13 cellular contexts compared by ENCODE assay signal in genomic region chr9:127833555-127833954, GRCh38. TPM values are rescaled to one million over a fixed set of nuclear protein-coding genes. Genes with fewer than 3 reads are reported as not detected.
DNase-seq lines count a peak whose midpoint lies in the region; ATAC-seq and TF ChIP-seq lines count a peak whose summit lies in the region.
"Had no signal": no experiment of that assay in that cellular context is flagged by ENCODE, and none has a peak within 500 bp of the region (broad histone marks: within the 10 kb centered on the region; RNA-seq: fewer than 3 reads in every experiment).

No MANE protein-coding gene starts in this region.

- no peak overlapping the region for H3K14ac ChIP-seq in mesenchymal stem cell (ENCODE audit: low read length in 2 of 2)

- H3K9ac ChIP-seq in mesenchymal stem cell (ENCODE audit: low read length): peak overlapping the region; percentile 85

- no peak overlapping the region for H2BK15ac ChIP-seq in mesenchymal stem cell (ENCODE audit: low read depth, poor library complexity, severe bottlenecking)

- peaks cover 0 to 80% (median 6%) of the 10 kb centered on the region in 9 donors for H3K36me3 ChIP-seq in heart right ventricle
- H3K36me3 ChIP-seq in mesenchymal stem cell (ENCODE audit: control insufficient read depth in 1 of 2, insufficient read depth in 2 of 2, low read depth in 1 of 2, low read length in 2 of 2): peaks cover 4 to 34% of the 10 kb centered on the region in 2 experiments
- peaks cover 16% of the 10 kb centered on the region for H3K36me3 ChIP-seq in upper lobe of right lung

- no peak overlapping the region for H3K4me2 ChIP-seq in mesenchymal stem cell (ENCODE audit: low read length, poor library complexity, severe bottlenecking)

- H3K4me3 Mint-ChIP-seq in immature natural killer cell: no peak overlapping the region

- no peak overlapping the region for H3K23ac ChIP-seq in mesenchymal stem cell (ENCODE audit: low read length in 2 of 2)

- H3K9me3 ChIP-seq in heart right ventricle (no peaks in the 10 kb centered on the region), mesenchymal stem cell (ENCODE audit: control insufficient read depth, low read length) (no peaks in the 10 kb centered on the region), upper lobe of right lung (no peaks in the 10 kb centered on the region)

- no peak overlapping the region for H2AFZ ChIP-seq in mesenchymal stem cell (ENCODE audit: low read depth, low read length)

- no peak for ATAC-seq in heart right ventricle
- no peak for ATAC-seq in Right ventricle myocardium inferior
- no peak for ATAC-seq in upper lobe of right lung

- H3K79me1 ChIP-seq in mesenchymal stem cell (replicated peaks; ENCODE audit: low read length, poor library complexity, severe bottlenecking): peaks cover 12% of the 10 kb centered on the region

- H2BK5ac ChIP-seq in mesenchymal stem cell (ENCODE audit: low read depth, low read length, poor library complexity, severe bottlenecking): no peak overlapping the region

- no peak for TF ChIP-seq CTCF in heart right ventricle (IDR thresholded peaks at IDR 0.05)
- TF ChIP-seq CTCF in upper lobe of right lung (IDR thresholded peaks at IDR 0.05): no peak

- H3K4me1 ChIP-seq in heart right ventricle (peaks cover 39 to 100% (median 90%) of the 10 kb centered on the region in 9 donors), mesenchymal stem cell (ENCODE audit: control insufficient read depth, insufficient read depth, low read depth, low read length) (peaks cover 37% of the 10 kb centered on the region), upper lobe of right lung (peaks cover 93% of the 10 kb centered on the region)

- no peak overlapping the region for H2AK5ac ChIP-seq in mesenchymal stem cell (ENCODE audit: low read length, severe bottlenecking)

- WGBS in heart right ventricle, 2 donors: 27 to 32% methylated on average over 1 of the region's 1 CpG
- whole genome bisulfite sequencing in mesenchymal stem cell: 75% methylated on average over 1 of the region's 1 CpG

- H3K27me3 ChIP-seq in heart right ventricle (no peaks in the 10 kb centered on the region), mesenchymal stem cell (ENCODE audit: control insufficient read depth in 1 of 2, insufficient read depth in 1 of 2, low read length in 2 of 2) (no peaks in the 10 kb centered on the region), upper lobe of right lung (no peaks in the 10 kb centered on the region)

- no peak overlapping the region for H2BK120ac ChIP-seq in mesenchymal stem cell (ENCODE audit: low read depth, low read length)

- no peaks in the 10 kb centered on the region for H3K9me3 Mint-ChIP-seq in immature natural killer cell

- in situ Hi-C loops in KBM-7 (cut with MboI; ENCODE audit: low pct_unique_long_range_greater_than_20kb, low sequenced_read_pairs): no loop called here

- H3K27ac Mint-ChIP-seq in immature natural killer cell: no peak overlapping the region

- H3K4me3 ChIP-seq in heart right ventricle (no peak overlapping the region), mesenchymal stem cell (ENCODE audit: insufficient read depth in 1 of 2, low read depth in 1 of 2, low read length in 2 of 2) (no peak overlapping the region), upper lobe of right lung (no peak overlapping the region)
- H3K4me3 ChIP-seq: SK-N-MC had no signal

- peaks cover 0 to 4% (median 0%) of the 10 kb centered on the region in 3 donors for H3K36me3 Mint-ChIP-seq in immature natural killer cell

- intact Hi-C loops in heart right ventricle (cut with DNase I): no loop called here
- intact Hi-C loops in Right ventricle myocardium inferior (cut with DNase I): no loop called here
- intact Hi-C loops in upper lobe of right lung (cut with DNase I): no loop called here

- peaks cover 2 to 10% of the 10 kb centered on the region in 2 donors for H3K4me1 Mint-ChIP-seq in immature natural killer cell

- H3K27me3 Mint-ChIP-seq in immature natural killer cell (ENCODE audit: low read depth in 3 of 3): peaks cover 1 to 2% (median 2%) of the 10 kb centered on the region in 3 donors

- peak overlapping the region in 9 of 10 donors; percentile 32 to 99 (median 89) for H3K27ac ChIP-seq in heart right ventricle
- no peak overlapping the region for H3K27ac ChIP-seq in mesenchymal stem cell (ENCODE audit: low read length, poor library complexity, severe bottlenecking)
- peak overlapping the region; percentile 91 for H3K27ac ChIP-seq in upper lobe of right lung
- H3K27ac ChIP-seq: SK-N-MC had no signal

- DNase-seq in heart right ventricle: no peak
- DNase-seq in Right ventricle myocardium inferior (ENCODE audit: missing footprints): no peak
- DNase-seq in amniotic epithelial cell (ENCODE audit: low read depth): peak; percentile 75
- DNase-seq in mesenchymal stem cell: peak; percentile 68
- no peak for DNase-seq in upper lobe of right lung
- no peak for DNase-seq in immature natural killer cell
- no peak for DNase-seq in HT-29 (ENCODE audit: low spot score)
- DNase-seq in KBM-7: no peak
- DNase-seq: activated CD4-positive, alpha-beta T cell treated with anti-CD3 and anti-CD28 coated beads for 1 hour; activated gamma-delta T cell; NCI-H1092 treated with DMSO at 0.1 percent for 48 hours; NCI-H526 treated with DMSO at 0.1 percent for 48 hours had no signal

- H4K91ac ChIP-seq in mesenchymal stem cell (ENCODE audit: low read length): no peak overlapping the region

- H2BK12ac ChIP-seq in mesenchymal stem cell (ENCODE audit: low read length in 2 of 2): no peak overlapping the region

- H3K4ac ChIP-seq in mesenchymal stem cell (ENCODE audit: low read depth in 1 of 2, low read length in 2 of 2): no peak overlapping the region

- H4K8ac ChIP-seq in mesenchymal stem cell (ENCODE audit: low read length): no peak overlapping the region

- H3K18ac ChIP-seq in mesenchymal stem cell (ENCODE audit: low read depth in 1 of 2, low read length in 2 of 2): no peak overlapping the region

RNA-seq across cellular contexts. Expression of gene ENG, which starts 20.9 kb away (rescaled TPM):
- total RNA-seq in heart right ventricle: 100 to 1,000 TPM in 8 of 10 donors, 10 to 100 TPM in 2; 76.8 to 263 (median 137) TPM
- polyA plus RNA-seq in heart right ventricle: 100 to 1,000 TPM; 199 to 310 TPM
- total RNA-seq in Right ventricle myocardium inferior: 131 TPM
- 287 TPM for polyA plus RNA-seq in mesenchymal stem cell (2013, experiment 1 of 2)
- polyA plus RNA-seq in mesenchymal stem cell (2013, experiment 2 of 2): 284 TPM
- total RNA-seq in upper lobe of right lung: 322 TPM
- 10 to 100 TPM in 1 of 3 donors, 1 to 10 TPM in 2; 7.2 to 12.1 (median 8.6) TPM for polyA plus RNA-seq in immature natural killer cell
- 6.1 and 6.4 TPM in 2 replicates for total RNA-seq in HT-29 (2014; rRNA removed; shearing (Covaris generic))

RNA-seq across cellular contexts. Expression of gene FPGS, which starts 30.9 kb away (rescaled TPM):
- total RNA-seq in heart right ventricle: 10 to 100 TPM; 40.2 to 58.5 (median 46.5) TPM
- polyA plus RNA-seq in heart right ventricle: 10 to 100 TPM; 40.7 to 45.5 TPM
- total RNA-seq in Right ventricle myocardium inferior: 30.2 TPM
- polyA plus RNA-seq in mesenchymal stem cell (2013, experiment 1 of 2): 31.6 TPM
- 30.7 TPM for polyA plus RNA-seq in mesenchymal stem cell (2013, experiment 2 of 2)
- total RNA-seq in upper lobe of right lung: 68.9 TPM
- 10 to 100 TPM; 77.3 to 97.7 (median 89.1) TPM for polyA plus RNA-seq in immature natural killer cell
- total RNA-seq in HT-29 (2014; rRNA removed; shearing (Covaris generic)): 180 and 200 TPM in 2 replicates

RNA-seq across cellular contexts. Expression of gene AK1, which starts 43.9 kb away (rescaled TPM):
- 100 to 1,000 TPM; 553 to 918 (median 731) TPM for total RNA-seq in heart right ventricle
- polyA plus RNA-seq in heart right ventricle: 1,000 to 10,000 TPM in 1 of 2 donors, 100 to 1,000 TPM in 1; 500 to 1,050 TPM
- 880 TPM for total RNA-seq in Right ventricle myocardium inferior
- polyA plus RNA-seq in mesenchymal stem cell (2013, experiment 1 of 2): 127 TPM
- 132 TPM for polyA plus RNA-seq in mesenchymal stem cell (2013, experiment 2 of 2)
- total RNA-seq in upper lobe of right lung: 158 TPM
- polyA plus RNA-seq in immature natural killer cell: 1 to 10 TPM in 1 of 3 donors, under 1 TPM in 1, not detected in 1; 0.12 to 1.0 TPM
- 85.0 and 101 TPM in 2 replicates for total RNA-seq in HT-29 (2014; rRNA removed; shearing (Covaris generic))

RNA-seq across cellular contexts. Expression of gene CDK9, which starts 47.7 kb away (rescaled TPM):
- total RNA-seq in heart right ventricle (10 to 100 TPM; 30.9 to 59.0 (median 44.1) TPM), Right ventricle myocardium inferior (49.9 TPM), upper lobe of right lung (99.1 TPM)
- polyA plus RNA-seq in heart right ventricle (10 to 100 TPM; 32.5 to 47.7 TPM), immature natural killer cell (10 to 100 TPM; 44.6 to 83.1 (median 58.1) TPM)
- polyA plus RNA-seq in mesenchymal stem cell (2013, experiment 1 of 2): 44.3 TPM
- 43.0 TPM for polyA plus RNA-seq in mesenchymal stem cell (2013, experiment 2 of 2)
- total RNA-seq in HT-29 (2014; rRNA removed; shearing (Covaris generic)): 42.6 and 45.4 TPM in 2 replicates

RNA-seq across cellular contexts. Expression of gene SH2D3C, which starts 55.1 kb away (rescaled TPM):
- total RNA-seq in heart right ventricle (10 to 100 TPM; 10.9 to 26.0 (median 17.7) TPM), Right ventricle myocardium inferior (21.3 TPM), upper lobe of right lung (85.3 TPM)
- polyA plus RNA-seq in heart right ventricle (10 to 100 TPM; 30.1 to 36.7 TPM), immature natural killer cell (10 to 100 TPM; 16.9 to 86.2 (median 18.7) TPM)
- polyA plus RNA-seq in mesenchymal stem cell (2013, experiment 1 of 2): 0.57 TPM
- polyA plus RNA-seq in mesenchymal stem cell (2013, experiment 2 of 2): 0.58 TPM
- total RNA-seq in HT-29 (2014; rRNA removed; shearing (Covaris generic)): not detected in 2 replicates

Comparison
In these comparisons a context has a peak if more than half of its experiments do, and no peak if none do; other contexts are left out.
1. DNase-seq: peak in amniotic epithelial cell (single experiment) and mesenchymal stem cell (single experiment); none in heart right ventricle (0 of 2), Right ventricle myocardium inferior (single experiment), upper lobe of right lung (single experiment), immature natural killer cell (0 of 3), HT-29 (single experiment) and KBM-7 (single experiment).
2. RNA of gene ENG, which starts 20.9 kb away (total RNA-seq): 322 TPM in upper lobe of right lung (single experiment), 76.8 to 263 TPM in heart right ventricle and 131 TPM in Right ventricle myocardium inferior (single experiment); 6.1 to 6.4 TPM in HT-29; every median in the first group is over 10 times any median in the second.